19 cellular contexts compared by ENCODE assay signal in genomic region chr15:69543681-69544080, GRCh38.
"Had no signal": no experiment of that assay in that cellular context is flagged by ENCODE, and none has a peak within 500 bp of the region (broad histone marks: within the 10 kb centered on the region; RNA-seq: fewer than 3 reads in every experiment).

No MANE protein-coding gene starts in this region.

- H3K9me3 Mint-ChIP-seq: naive B cell; natural killer cell treated with Interleukin-12 subunit alpha and Interleukin-12 subunit beta and Interleukin-15 and Interleukin-18, amount 100 ng/mL, for 72 hours; neural crest cell; stimulated activated naive B cell treated with anti-CD40 and anti-IgM and Interleukin-4, amounts not matched to agents 10 μg/mL and 1 μg/mL and 100 μg/mL, for 72 hours; stimulated activated naive CD8-positive, alpha-beta T cell treated with anti-CD3 and anti-CD28 coated beads, Interleukin-15, Interleukin-2, amounts not matched to agents 100 ng/mL and 50 ng/mL, for 24 hours had no signal

- H3K4me3 ChIP-seq: dorsolateral prefrontal cortex, left lung, right atrium auricular region, sigmoid colon, spleen, thoracic aorta, tibial nerve, upper lobe of left lung had no signal

- H3K27ac ChIP-seq: dorsolateral prefrontal cortex, left lung, parathyroid adenoma, right atrium auricular region, sigmoid colon, spleen, thoracic aorta, tibial nerve, upper lobe of left lung had no signal

- H3K36me3 Mint-ChIP-seq: naive B cell; natural killer cell treated with Interleukin-12 subunit alpha and Interleukin-12 subunit beta and Interleukin-15 and Interleukin-18, amount 100 ng/mL, for 72 hours; stimulated activated naive B cell treated with anti-CD40 and anti-IgM and Interleukin-4, amounts not matched to agents 10 μg/mL and 1 μg/mL and 100 μg/mL, for 72 hours had no signal

- H3K9me3 ChIP-seq: left lung, right atrium auricular region, sigmoid colon, spleen, thoracic aorta, tibial nerve, upper lobe of left lung had no signal

- H2AFZ ChIP-seq: parathyroid adenoma had no signal

- H3K36me3 ChIP-seq: left lung, right atrium auricular region, sigmoid colon, spleen, thoracic aorta, tibial nerve, upper lobe of left lung had no signal

- H3K4me1 ChIP-seq: left lung, parathyroid adenoma, right atrium auricular region, sigmoid colon, spleen, tibial nerve, upper lobe of left lung had no signal

- H3K27me3 ChIP-seq: right atrium auricular region, tibial nerve, upper lobe of left lung had no signal

- H3K79me2 ChIP-seq: parathyroid adenoma had no signal

- H3K9ac ChIP-seq: parathyroid adenoma had no signal

- H3K4me1 Mint-ChIP-seq: naive B cell; neural crest cell; stimulated activated naive B cell treated with anti-CD40 and anti-IgM and Interleukin-4, amounts not matched to agents 10 μg/mL and 1 μg/mL and 100 μg/mL, for 72 hours had no signal

- DNase-seq: dorsolateral prefrontal cortex; effector CD4-positive, alpha-beta T cell; hypothalamus; left cardiac atrium; left lung; naive B cell; sigmoid colon; spleen; stimulated activated CD4-positive, alpha-beta T cell treated with anti-CD3 and anti-CD28 coated beads, Interleukin-4, amount 100 ng/mL, for 4 hours; stimulated activated naive B cell treated with anti-CD40 and anti-IgM and Interleukin-4, amounts not matched to agents 10 μg/mL and 1 μg/mL and 100 μg/mL, for 72 hours; upper lobe of left lung had no signal

- H3K4me3 Mint-ChIP-seq: naive B cell; natural killer cell treated with Interleukin-12 subunit alpha and Interleukin-12 subunit beta and Interleukin-15 and Interleukin-18, amount 100 ng/mL, for 72 hours; neural crest cell; stimulated activated naive B cell treated with anti-CD40 and anti-IgM and Interleukin-4, amounts not matched to agents 10 μg/mL and 1 μg/mL and 100 μg/mL, for 72 hours; stimulated activated naive CD8-positive, alpha-beta T cell treated with anti-CD3 and anti-CD28 coated beads, Interleukin-15, Interleukin-2, amounts not matched to agents 100 ng/mL and 50 ng/mL, for 24 hours had no signal

- H3K27ac Mint-ChIP-seq: naive B cell; natural killer cell treated with Interleukin-12 subunit alpha and Interleukin-12 subunit beta and Interleukin-15 and Interleukin-18, amount 100 ng/mL, for 72 hours; progenitor cell of endocrine pancreas; stimulated activated naive B cell treated with anti-CD40 and anti-IgM and Interleukin-4, amounts not matched to agents 10 μg/mL and 1 μg/mL and 100 μg/mL, for 72 hours; stimulated activated naive CD8-positive, alpha-beta T cell treated with anti-CD3 and anti-CD28 coated beads, Interleukin-15, Interleukin-2, amounts not matched to agents 100 ng/mL and 50 ng/mL, for 24 hours had no signal

- ATAC-seq: left cardiac atrium; left lung; natural killer cell treated with Interleukin-12 subunit alpha and Interleukin-12 subunit beta and Interleukin-15 and Interleukin-18, amount 100 ng/mL, for 72 hours; stimulated activated naive B cell treated with anti-CD40 and anti-IgM and Interleukin-4, amounts not matched to agents 10 μg/mL and 1 μg/mL and 100 μg/mL, for 72 hours had no signal
